8 cellular contexts compared by ENCODE assay signal in the genomic region with DNA sequence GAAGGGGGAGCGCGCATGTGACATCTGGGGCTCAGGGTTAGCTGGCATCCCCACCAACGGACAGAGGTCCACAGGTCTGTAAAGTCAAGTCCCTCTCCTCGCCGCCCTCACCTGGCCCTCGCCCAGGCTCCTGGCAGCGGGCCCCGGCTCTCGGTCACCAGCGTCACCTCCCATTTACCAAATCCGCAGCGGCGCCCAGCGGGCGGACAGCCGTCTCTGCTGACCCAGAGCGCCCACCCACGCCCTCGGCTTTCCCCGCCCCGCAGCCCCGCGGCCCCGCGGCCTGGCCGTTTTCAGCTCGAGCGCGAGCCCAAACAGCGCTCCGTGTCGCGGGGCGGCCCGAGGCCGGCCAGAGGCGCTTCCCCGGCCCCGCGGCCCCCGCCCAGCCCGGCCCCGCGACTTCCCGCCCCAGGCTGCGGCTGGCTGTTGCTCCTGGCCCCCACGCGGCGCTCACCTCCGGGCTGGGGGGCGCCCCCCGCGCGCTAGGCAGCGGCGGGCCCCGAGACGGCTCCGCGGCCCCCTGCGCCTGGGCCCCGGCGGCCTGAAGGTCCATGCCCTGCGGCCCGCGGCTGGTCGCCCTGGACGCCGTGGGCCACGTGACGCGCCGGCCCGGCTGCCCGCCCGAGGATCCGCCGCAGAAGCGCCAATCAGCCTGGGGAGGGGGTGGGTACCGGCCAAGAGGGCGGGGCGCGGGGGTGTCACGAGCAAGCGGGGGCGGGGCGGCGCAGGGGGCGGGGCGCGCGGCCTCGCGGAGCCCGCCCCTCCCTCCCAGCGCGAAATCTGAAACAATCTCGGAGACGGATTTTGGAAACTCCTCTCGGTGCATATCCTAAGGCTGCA.
A peak's percentile ranks its signal among the peaks of the same experiment; 100 is the strongest.
DNase-seq lines count a peak whose midpoint lies in the region; ATAC-seq and TF ChIP-seq lines count a peak whose summit lies in the region.

Gene COPRS, minus strand, starts transcription at position 598 of the 840 bp plus-strand sequence. Its CDS starts 45 bp downstream, at position 553.

- peak; percentile 45 for TF ChIP-seq POLR2A in GM10847 (IDR thresholded peaks at IDR 0.05; ENCODE audit: extremely low read depth, insufficient read length)

- ATAC-seq in HG02885 (IDR thresholded peaks at IDR 0.05; ENCODE audit: poor library complexity, unreplicated experiment) (peak; percentile 79), HG02884 (IDR thresholded peaks at IDR 0.05; ENCODE audit: unreplicated experiment) (no peak)

- DNase-seq in NCI-H2196 treated with DMSO at 0.1 percent for 48 hours (lab: John Stamatoyannopoulos, UW; ENCODE audit: unreplicated experiment), result peak; percentile 37
- peak; percentile 65 for DNase-seq in activated CD4-positive, CD25-positive, alpha-beta regulatory T cell treated with anti-CD3 and anti-CD28 coated beads, Interleukin-2, amount 50 U/mL, for 16 hours (ENCODE audit: low read depth, low spot score)
- peak; percentile 65 for DNase-seq in central memory CD4-positive, alpha-beta T cell
- peak; percentile 87 for DNase-seq in iris pigment epithelial cell (ENCODE audit: low read depth)
- peak; percentile 57 to 75 for DNase-seq in stimulated activated CD4-positive, alpha-beta T cell treated with anti-CD3 and anti-CD28 coated beads, Interleukin-12 subunit alpha, Interleukin-12 subunit beta, amount 100 ng/mL, for 24 hours (ENCODE audit: low read depth in 2 of 2)

Comparison
In these comparisons a context has a peak if more than half of its experiments do, and no peak if none do; other contexts are left out.
1. DNase-seq: peak in every context shown above with its lines; median percentile 87 in iris pigment epithelial cell; 66 in stimulated activated CD4-positive, alpha-beta T cell treated with anti-CD3 and anti-CD28 coated beads, Interleukin-12 subunit alpha, Interleukin-12 subunit beta, amount 100 ng/mL, for 24 hours; 65 in activated CD4-positive, CD25-positive, alpha-beta regulatory T cell treated with anti-CD3 and anti-CD28 coated beads, Interleukin-2, amount 50 U/mL, for 16 hours; 65 in central memory CD4-positive, alpha-beta T cell; 37 in NCI-H2196 treated with DMSO at 0.1 percent for 48 hours.